23 cellular contexts compared by ENCODE assay signal in the genomic region with DNA sequence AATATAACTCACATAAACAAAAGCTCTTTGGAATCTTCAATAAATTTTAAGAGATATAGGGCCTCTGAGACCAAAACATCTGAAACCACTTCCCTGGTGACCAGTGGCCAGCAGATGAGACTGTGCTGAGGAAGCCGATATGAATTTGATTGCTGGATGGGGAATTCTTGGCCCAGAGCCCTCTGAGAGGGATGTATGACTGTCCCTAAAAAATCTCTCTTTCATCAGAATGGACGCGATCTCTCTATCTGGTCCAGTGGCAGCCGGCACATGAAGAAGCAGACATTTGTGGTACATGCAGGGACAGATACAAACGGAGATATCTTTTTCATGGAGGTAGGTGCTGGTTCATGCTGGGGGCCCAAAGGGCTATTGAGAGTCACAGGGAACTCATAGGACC. TPM values are rescaled to one million over a fixed set of nuclear protein-coding genes. Genes with fewer than 3 reads are reported as not detected.
DNase-seq lines count a peak whose midpoint lies in the region; ATAC-seq and TF ChIP-seq lines count a peak whose summit lies in the region.
"Had no signal": no experiment of that assay in that cellular context is flagged by ENCODE, and none has a peak within 500 bp of the region (broad histone marks: within the 10 kb centered on the region; RNA-seq: fewer than 3 reads in every experiment).

No MANE protein-coding gene starts in this region.

- H3K27ac Mint-ChIP-seq in HFFc6 = peak overlapping the region; percentile 30; the same call in 1 of the 2 replicates

- ATAC-seq in heart left ventricle = no peak
- ATAC-seq in HG02885 (IDR thresholded peaks at IDR 0.05; ENCODE audit: poor library complexity, unreplicated experiment) = no peak
- ATAC-seq: PC-3 had no signal

- WGBS in heart left ventricle, 4 donors = 77 to 84% (median 82%) methylated on average over 5 of the region's 5 CpGs
- 84 to 91% methylated on average over 5 of the region's 5 CpGs for WGBS in testis, 2 donors

- H3K9me3 ChIP-seq in heart left ventricle = no peaks in the 10 kb centered on the region
- no peaks in the 10 kb centered on the region for H3K9me3 ChIP-seq in testis

- no peaks in the 10 kb centered on the region for H3K27me3 ChIP-seq in heart left ventricle
- no peaks in the 10 kb centered on the region for H3K27me3 ChIP-seq in testis

- DNase-seq in cardiac septum (ENCODE audit: low spot score) = peak; percentile 9
- no peak for DNase-seq in heart left ventricle
- DNase-seq in HFFc6 = peak; percentile 3
- peak; percentile 41 for DNase-seq in fibroblast of mammary gland (ENCODE audit: low read depth)
- DNase-seq in testis = peak; percentile 9
- no peak for DNase-seq in central memory CD4-positive, alpha-beta T cell
- DNase-seq in DMS 273 treated with DMSO at 0.1 percent for 48 hours (lab: John Stamatoyannopoulos, UW) = no peak
- DNase-seq: DMS79, NCI-H1092, NCI-H1436 treated with DMSO at 0.1 percent for 48 hours, NCI-H2029 treated with DMSO at 0.1 percent for 48 hours, NCI-H2171, NCI-H526, PC-3, RPMI8226, SHP77 treated with DMSO at 0.1 percent for 48 hours had no signal

- no peaks in the 10 kb centered on the region; the same call in 1 of the 2 replicates for H3K27me3 Mint-ChIP-seq in HFFc6 (ENCODE audit: insufficient read depth)

- H3K36me3 Mint-ChIP-seq in HFFc6 (ENCODE audit: low read depth) = peaks cover 22% of the 10 kb centered on the region

- no peak overlapping the region for H3K27ac ChIP-seq in heart left ventricle
- H3K27ac ChIP-seq in testis = no peak overlapping the region
- H3K27ac ChIP-seq: C4-2B, KMS-11 had no signal

- H3K4me3 ChIP-seq in heart left ventricle (no peak overlapping the region), fibroblast of mammary gland (ENCODE audit: control insufficient read depth, low read depth, low read length) (no peak overlapping the region), testis (no peak overlapping the region)

- TF ChIP-seq POLR2A in heart left ventricle (IDR thresholded peaks at IDR 0.05) (no peak), testis (IDR thresholded peaks at IDR 0.05) (no peak)

- intact Hi-C loops in cardiac septum (cut with DNase I) (no loop called here), heart left ventricle (cut with DNase I) (loop anchor here in 1 of 10 donors (5.0 kb wide), 1 partner anchor 43 kb away; the partner anchor contains the start of gene MADD), testis (cut with DNase I; ENCODE audit: low total_unique reads) (no loop called here)

- peaks cover 0 to 3% (median 0%) of the 10 kb centered on the region in 12 donors for H3K4me1 ChIP-seq in heart left ventricle
- H3K4me1 ChIP-seq in testis = no peaks in the 10 kb centered on the region

- H3K9me3 Mint-ChIP-seq in HFFc6 = no peaks in the 10 kb centered on the region

- no peak overlapping the region for H3K4me3 Mint-ChIP-seq in HFFc6

- H3K4me1 Mint-ChIP-seq in HFFc6 (ENCODE audit: low read depth) = peaks cover 11% of the 10 kb centered on the region

- no peak for TF ChIP-seq CTCF in heart left ventricle (IDR thresholded peaks at IDR 0.05)
- no peak for TF ChIP-seq CTCF in HFFc6 (IDR thresholded peaks at IDR 0.05)
- no peak for TF ChIP-seq CTCF in fibroblast of mammary gland (conservative IDR thresholded peaks at IDR 0.05; ENCODE audit: control insufficient read depth, insufficient read depth, low read depth, low read length)
- no peak for TF ChIP-seq CTCF in testis (IDR thresholded peaks at IDR 0.05)

- H3K36me3 ChIP-seq in heart left ventricle = peaks cover 0 to 100% (median 97%) of the 10 kb centered on the region in 9 donors
- H3K36me3 ChIP-seq in testis (ENCODE audit: low read depth, missing control alignments) = no peaks in the 10 kb centered on the region

RNA-seq across cellular contexts. Expression of gene MYBPC3, which starts 37.5 kb away (rescaled TPM):
- total RNA-seq in cardiac septum = 1,860 TPM
- total RNA-seq in heart left ventricle = 1,000 to 10,000 TPM; 1,340 to 3,074 (median 2,074) TPM
- 1,000 to 10,000 TPM in 1 of 2 donors, 100 to 1,000 TPM in 1; 425 to 1,204 TPM for polyA plus RNA-seq in heart left ventricle
- not detected for total RNA-seq in HFFc6 (2021; fragmentation: NEBNext Ultra II Directional; extraction: Animal tissue kit (Norgen Biotek cat#: 25700))
- total RNA-seq in testis = under 1 TPM; 0.68 to 0.79 TPM
- 1.7 TPM for polyA plus RNA-seq in testis (ENCODE audit: insufficient read depth, low read depth, low replicate concordance)
- total RNA-seq: A172, H4, HT-29, MCF 10A, PC-3 had no signal

RNA-seq across cellular contexts. Expression of gene MADD, which starts 45.1 kb away (rescaled TPM):
- total RNA-seq in cardiac septum (33.1 TPM), heart left ventricle (10 to 100 TPM; 30.1 to 60.6 (median 42.0) TPM), testis (100 to 1,000 TPM; 103 to 118 TPM)
- polyA plus RNA-seq in heart left ventricle (10 to 100 TPM; 22.6 to 37.5 TPM), testis (ENCODE audit: insufficient read depth, low read depth, low replicate concordance) (87.8 TPM)
- total RNA-seq in HFFc6 (2021; fragmentation: NEBNext Ultra II Directional; extraction: Animal tissue kit (Norgen Biotek cat#: 25700)) = 10 to 100 TPM; 22.4 to 30.5 (median 25.2) TPM

RNA-seq across cellular contexts. Expression of gene NR1H3, which starts 57.2 kb away (rescaled TPM):
- 7.1 TPM for total RNA-seq in cardiac septum
- total RNA-seq in heart left ventricle = 10 to 100 TPM in 5 of 9 donors, 1 to 10 TPM in 4; 3.9 to 38.5 (median 11.9) TPM
- 10 to 100 TPM; 11.4 to 17.5 TPM for polyA plus RNA-seq in heart left ventricle
- total RNA-seq in HFFc6 (2021; fragmentation: NEBNext Ultra II Directional; extraction: Animal tissue kit (Norgen Biotek cat#: 25700)) = 10 to 100 TPM in 2 of 6 experiments, 1 to 10 TPM in 4; 5.4 to 11.2 (median 9.2) TPM
- 10 to 100 TPM; 29.4 to 38.2 TPM for total RNA-seq in testis
- polyA plus RNA-seq in testis (ENCODE audit: insufficient read depth, low read depth, low replicate concordance) = 83.4 TPM

Comparison
In these comparisons a context has a peak if more than half of its experiments do, and no peak if none do; other contexts are left out.
1. DNase-seq: peak in cardiac septum (single experiment), HFFc6 (single experiment), fibroblast of mammary gland (single experiment) and testis (single experiment); none in heart left ventricle (0 of 5), central memory CD4-positive, alpha-beta T cell (single experiment) and DMS 273 treated with DMSO at 0.1 percent for 48 hours (single experiment).
2. RNA of gene MYBPC3, which starts 37.5 kb away (total RNA-seq): 1,340 to 3,074 TPM in heart left ventricle and 1,860 TPM in cardiac septum (single experiment); 0.68 to 0.79 TPM in testis and not detected in HFFc6; every median in the first group is over 100 times any median in the second.